Comparison of ENCODE assay signal across 16 cellular contexts in genomic region chr19:41222240-41222639, GRCh38. TPM values are rescaled to one million over a fixed set of nuclear protein-coding genes. Genes with fewer than 3 reads are reported as not detected.
A peak's percentile ranks its signal among the peaks of the same experiment; 100 is the strongest.
DNase-seq lines count a peak whose midpoint lies in the region; ATAC-seq and TF ChIP-seq lines count a peak whose summit lies in the region.
"Had no signal": no experiment of that assay in that cellular context is flagged by ENCODE, and none has a peak within 500 bp of the region (broad histone marks: within the 10 kb centered on the region; RNA-seq: fewer than 3 reads in every experiment).

No MANE protein-coding gene starts in this region.

- H3K27me3 Mint-ChIP-seq in activated T-helper 17 cell treated with anti-CD3 and anti-CD28 coated beads, Interleukin-2, amount 50 U/mL, for 72 hours: peaks cover 31% of the 10 kb centered on the region

- H3K4me1 Mint-ChIP-seq in activated T-helper 17 cell treated with anti-CD3 and anti-CD28 coated beads, Interleukin-2, amount 50 U/mL, for 72 hours: peaks cover 15% of the 10 kb centered on the region

- no peak overlapping the region for H3K9ac ChIP-seq in stomach smooth muscle (ENCODE audit: low read length in 2 of 2)
- H3K9ac ChIP-seq: KMS-11 had no signal

- H3K4me3 Mint-ChIP-seq in activated T-helper 17 cell treated with anti-CD3 and anti-CD28 coated beads, Interleukin-2, amount 50 U/mL, for 72 hours: no peak overlapping the region
- H3K4me3 Mint-ChIP-seq: activated T-cell treated with anti-CD3 and anti-CD28 coated beads, Interleukin-2, amount 50 U/mL, for 72 hours had no signal

- ATAC-seq in activated T-helper 17 cell treated with anti-CD3 and anti-CD28 coated beads, Interleukin-2, amount 50 U/mL, for 72 hours (replicated peaks): no peak
- ATAC-seq in HG03139 (IDR thresholded peaks at IDR 0.05; ENCODE audit: unreplicated experiment) (no peak), GM18498 (IDR thresholded peaks at IDR 0.05; ENCODE audit: unreplicated experiment) (no peak)
- ATAC-seq: activated T-cell treated with anti-CD3 and anti-CD28 coated beads, Interleukin-2, amount 50 U/mL, for 72 hours had no signal

- H3K9me3 ChIP-seq in stomach smooth muscle (ENCODE audit: control insufficient read depth in 2 of 2, low read length in 2 of 2) (no peaks in the 10 kb centered on the region), WERI-Rb-1 (ENCODE audit: severe bottlenecking) (no peaks in the 10 kb centered on the region)

- no peaks in the 10 kb centered on the region for H3K9me3 Mint-ChIP-seq in activated T-helper 17 cell treated with anti-CD3 and anti-CD28 coated beads, Interleukin-2, amount 50 U/mL, for 72 hours
- H3K9me3 Mint-ChIP-seq: activated T-cell treated with anti-CD3 and anti-CD28 coated beads, Interleukin-2, amount 50 U/mL, for 72 hours had no signal

- H3K27me3 ChIP-seq in stomach smooth muscle (ENCODE audit: control insufficient read depth in 1 of 2, insufficient read depth in 2 of 2, low read length in 2 of 2) (no peaks in the 10 kb centered on the region), WERI-Rb-1 (ENCODE audit: insufficient read depth, low read depth, severe bottlenecking) (no peaks in the 10 kb centered on the region)

- TF ChIP-seq CTCF in WERI-Rb-1 (IDR thresholded peaks at IDR 0.05; ENCODE audit: low read depth, low read length): no peak

- H3K36me3 ChIP-seq in stomach smooth muscle (ENCODE audit: control insufficient read depth in 2 of 2, insufficient read depth in 2 of 2, low read length in 2 of 2): peaks cover 0 to 4% of the 10 kb centered on the region in 2 donors
- H3K36me3 ChIP-seq in WERI-Rb-1: no peaks in the 10 kb centered on the region

- peak overlapping the region; percentile 46 for H3K27ac ChIP-seq in stomach smooth muscle (ENCODE audit: low read length)
- H3K27ac ChIP-seq in WERI-Rb-1: no peak overlapping the region
- H3K27ac ChIP-seq: KMS-11 had no signal

- H3K4me3 ChIP-seq in stomach smooth muscle (ENCODE audit: low read length in 2 of 2) (no peak overlapping the region), WERI-Rb-1 (ENCODE audit: low read depth, low read length) (no peak overlapping the region)

- H3K27ac Mint-ChIP-seq in activated T-helper 17 cell treated with anti-CD3 and anti-CD28 coated beads, Interleukin-2, amount 50 U/mL, for 72 hours: peak overlapping the region; percentile 95

- H3K4me1 ChIP-seq in stomach smooth muscle (ENCODE audit: control insufficient read depth, insufficient read depth, low read length): peaks cover 53% of the 10 kb centered on the region

- H3K36me3 Mint-ChIP-seq in activated T-helper 17 cell treated with anti-CD3 and anti-CD28 coated beads, Interleukin-2, amount 50 U/mL, for 72 hours (ENCODE audit: low read depth): peaks cover 5% of the 10 kb centered on the region

- peak; percentile 32 for DNase-seq in HT1080 (ENCODE audit: low read depth)
- peak; percentile 42 for DNase-seq in medulla oblongata (ENCODE audit: extremely low spot score)
- no peak for DNase-seq in WERI-Rb-1
- DNase-seq in HK-2 (ENCODE audit: unreplicated experiment): no peak
- DNase-seq: activated T-cell treated with anti-CD3 and anti-CD28 coated beads, Interleukin-2, amount 50 U/mL, for 72 hours; NCI-H146; NCI-H510A; OCI-M1; stimulated activated CD4-positive, alpha-beta T cell treated with anti-CD3 and anti-CD28 coated beads, Interleukin-1b, Interleukin-23, amount 100 ng/mL, for 48 hours; stimulated activated CD8-positive, alpha-beta memory T cell treated with anti-CD3 and anti-CD28 coated beads, Interleukin-4, amount 100 ng/mL, for 48 hours; T-helper 1 cell had no signal

RNA-seq across cellular contexts. Expression of gene AXL, which starts 3.2 kb away (rescaled TPM):
- 613 and 754 TPM in 2 replicates for total RNA-seq in HT1080 (2014; rRNA removed; shearing (Covaris generic))
- 265 and 297 TPM in 2 replicates for polyA plus RNA-seq in HT1080 (2015; cell fraction: cytosol; rRNA removed)
- polyA plus RNA-seq in HT1080 (2015; cell fraction: nucleus; rRNA removed): 225 and 235 TPM in 2 replicates
- 1 to 10 TPM in 1 of 2 donors, under 1 TPM in 1; 0.04 to 2.3 TPM for total RNA-seq in activated T-helper 17 cell treated with anti-CD3 and anti-CD28 coated beads, Interleukin-2, amount 50 U/mL, for 72 hours

RNA-seq across cellular contexts. Expression of gene CYP2S1, which starts 29.2 kb away (rescaled TPM):
- 1.4 and 1.7 TPM in 2 replicates for total RNA-seq in HT1080 (2014; rRNA removed; shearing (Covaris generic))
- polyA plus RNA-seq in HT1080 (2015; cell fraction: cytosol; rRNA removed): 4.4 and 5.8 TPM in 2 replicates
- polyA plus RNA-seq in HT1080 (2015; cell fraction: nucleus; rRNA removed): 4.6 and 7.0 TPM in 2 replicates
- total RNA-seq in activated T-helper 17 cell treated with anti-CD3 and anti-CD28 coated beads, Interleukin-2, amount 50 U/mL, for 72 hours: under 1 TPM in 1 of 2 donors, not detected in 1; 0.13 TPM

RNA-seq across cellular contexts. Expression of gene HNRNPUL1, which starts 41.9 kb away (rescaled TPM):
- total RNA-seq in HT1080 (2014; rRNA removed; shearing (Covaris generic)): 160 and 187 TPM in 2 replicates
- polyA plus RNA-seq in HT1080 (2015; cell fraction: cytosol; rRNA removed): 205 and 230 TPM in 2 replicates
- 171 and 172 TPM in 2 replicates for polyA plus RNA-seq in HT1080 (2015; cell fraction: nucleus; rRNA removed)
- total RNA-seq in activated T-helper 17 cell treated with anti-CD3 and anti-CD28 coated beads, Interleukin-2, amount 50 U/mL, for 72 hours: 100 to 1,000 TPM; 324 to 357 TPM

Comparison
In these comparisons a context has a peak if more than half of its experiments do, and no peak if none do; other contexts are left out.
1. DNase-seq: peak in HT1080 (single experiment) and medulla oblongata (single experiment); none in WERI-Rb-1 (single experiment) and HK-2 (single experiment).
2. RNA of gene AXL, which starts 3.2 kb away (total RNA-seq): 613 to 754 TPM in HT1080; 0.04 to 2.3 TPM in activated T-helper 17 cell treated with anti-CD3 and anti-CD28 coated beads, Interleukin-2, amount 50 U/mL, for 72 hours; every median in the first group is over 100 times any median in the second.